Comparison of ENCODE assay signal across 24 cellular contexts in the genomic region with DNA sequence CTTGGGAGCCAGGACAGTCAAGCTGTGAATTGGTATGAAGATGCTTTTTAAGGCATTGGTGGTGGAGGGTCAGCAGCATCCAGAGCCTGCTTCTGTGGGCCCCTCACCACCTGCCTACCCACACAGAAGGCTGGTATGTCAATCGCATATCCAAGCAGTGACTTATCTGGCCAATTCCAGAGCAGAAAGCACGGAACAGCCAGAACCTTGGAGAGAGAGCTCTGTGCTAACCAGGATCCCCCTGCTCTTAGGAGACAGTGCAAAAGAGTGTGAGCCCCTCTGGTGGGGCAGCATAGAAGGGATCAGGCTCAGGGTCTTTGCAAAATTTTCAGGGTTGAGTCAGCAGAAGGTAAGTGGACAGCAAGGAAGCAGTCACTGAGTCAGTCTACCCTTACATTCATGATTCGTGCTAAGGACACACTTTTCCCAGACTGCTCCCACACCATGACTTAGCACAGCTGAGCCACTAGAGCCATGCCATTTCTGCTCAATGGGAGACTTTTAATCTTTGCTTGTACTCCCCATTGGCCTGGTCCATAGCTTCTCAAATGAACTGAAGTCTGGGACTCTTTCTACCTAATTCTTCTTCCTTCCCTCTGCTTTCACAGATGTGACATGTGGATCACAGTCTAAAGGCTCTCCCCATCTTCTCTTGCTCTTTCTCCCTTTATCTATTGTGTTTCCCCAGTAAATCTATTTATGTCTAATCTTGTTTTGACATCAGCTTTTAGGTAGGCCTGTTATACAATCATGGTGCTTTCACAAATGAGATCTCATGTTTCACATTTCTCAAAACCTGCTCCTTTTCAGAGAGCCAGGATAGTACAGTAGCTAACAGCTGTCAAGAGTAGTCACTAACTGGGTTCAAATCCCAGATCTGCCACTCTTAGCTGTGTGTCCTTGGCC. TPM values are rescaled to one million over a fixed set of nuclear protein-coding genes. Genes with fewer than 3 reads are reported as not detected.
"Had no signal": no experiment of that assay in that cellular context is flagged by ENCODE, and none has a peak within 500 bp of the region (broad histone marks: within the 10 kb centered on the region; RNA-seq: fewer than 3 reads in every experiment).

No MANE protein-coding gene starts in this region.

- H3K4me1 Mint-ChIP-seq: activated naive CD8-positive, alpha-beta T cell treated with anti-CD3 and anti-CD28 coated beads, Interleukin-2, amount 50 U/mL, for 24 hours had no signal

- ATAC-seq: activated naive CD8-positive, alpha-beta T cell treated with anti-CD3 and anti-CD28 coated beads, Interleukin-2, amount 50 U/mL, for 24 hours; esophagus mucosa had no signal

- H3K36me3 Mint-ChIP-seq: natural killer cell treated with Interleukin-12 subunit alpha and Interleukin-12 subunit beta and Interleukin-15 and Interleukin-18, amount 100 ng/mL, for 72 hours had no signal

- H3K27ac Mint-ChIP-seq: activated naive CD8-positive, alpha-beta T cell treated with anti-CD3 and anti-CD28 coated beads, Interleukin-2, amount 50 U/mL, for 24 hours; activated T-helper 1 cell treated with anti-CD3 and anti-CD28 coated beads, Interleukin-12 subunit alpha, Interleukin-12 subunit beta, Interleukin-2, Interleukin-4 antibody, amounts not matched to agents 30 ng/mL and 10 ng/mL and 1 ng/mL, durations not matched to agents 14 hours and 24 hours and 36 hours; natural killer cell treated with Interleukin-12 subunit alpha and Interleukin-12 subunit beta and Interleukin-15 and Interleukin-18, amount 100 ng/mL, for 72 hours had no signal

- H3K36me3 ChIP-seq: breast epithelium, right atrium auricular region, tibial nerve had no signal

- H3K9me3 Mint-ChIP-seq: activated naive CD8-positive, alpha-beta T cell treated with anti-CD3 and anti-CD28 coated beads, Interleukin-2, amount 50 U/mL, for 24 hours; activated T-helper 1 cell treated with anti-CD3 and anti-CD28 coated beads, Interleukin-12 subunit alpha, Interleukin-12 subunit beta, Interleukin-2, Interleukin-4 antibody, amounts not matched to agents 30 ng/mL and 10 ng/mL and 1 ng/mL, durations not matched to agents 14 hours and 24 hours and 36 hours; natural killer cell treated with Interleukin-12 subunit alpha and Interleukin-12 subunit beta and Interleukin-15 and Interleukin-18, amount 100 ng/mL, for 72 hours had no signal

- H3K4me3 Mint-ChIP-seq: activated naive CD8-positive, alpha-beta T cell treated with anti-CD3 and anti-CD28 coated beads, Interleukin-2, amount 50 U/mL, for 24 hours; activated T-helper 1 cell treated with anti-CD3 and anti-CD28 coated beads, Interleukin-12 subunit alpha, Interleukin-12 subunit beta, Interleukin-2, Interleukin-4 antibody, amounts not matched to agents 30 ng/mL and 10 ng/mL and 1 ng/mL, durations not matched to agents 14 hours and 24 hours and 36 hours; natural killer cell treated with Interleukin-12 subunit alpha and Interleukin-12 subunit beta and Interleukin-15 and Interleukin-18, amount 100 ng/mL, for 72 hours had no signal

- H3K27ac ChIP-seq: breast epithelium, dorsolateral prefrontal cortex, right atrium auricular region, skin epidermis, tibial nerve had no signal

- H3K27me3 ChIP-seq: right atrium auricular region had no signal

- H3K4me3 ChIP-seq: breast epithelium, dorsolateral prefrontal cortex, right atrium auricular region, skin epidermis, tibial nerve had no signal

- DNase-seq: activated CD4-positive, CD25-positive, alpha-beta regulatory T cell treated with anti-CD3 and anti-CD28 coated beads, Interleukin-2, amount 50 U/mL, for 72 hours; activated naive CD4-positive, alpha-beta T cell; activated naive CD8-positive, alpha-beta T cell treated with anti-CD3 and anti-CD28 coated beads, Interleukin-2, amount 50 U/mL, for 24 hours; aorta; dorsolateral prefrontal cortex; glutamatergic neuron; hypothalamus; mesendoderm; nucleus accumbens; stimulated activated CD4-positive, alpha-beta T cell treated with anti-CD3 and anti-CD28 coated beads, Interleukin-15, amount 100 ng/mL, for 24 hours; stimulated activated CD4-positive, alpha-beta T cell treated with anti-CD3 and anti-CD28 coated beads, Interleukin-4, amount 100 ng/mL, for 24 hours; stimulated activated naive CD4-positive, alpha-beta T cell; substantia nigra; T-helper 9 cell had no signal

- H3K9me3 ChIP-seq: breast epithelium, right atrium auricular region, tibial nerve had no signal

- H3K4me1 ChIP-seq: breast epithelium, right atrium auricular region, tibial nerve had no signal

RNA-seq across cellular contexts. Expression of gene TMEM31, which starts 44.3 kb away (rescaled TPM):
- total RNA-seq: activated T-helper 1 cell treated with anti-CD3 and anti-CD28 coated beads, Interleukin-12 subunit alpha, Interleukin-12 subunit beta, Interleukin-2, Interleukin-4 antibody, amounts not matched to agents 30 ng/mL and 10 ng/mL and 1 ng/mL, durations not matched to agents 14 hours and 24 hours and 36 hours; aorta; breast epithelium; esophagus mucosa; kidney epithelial cell; liver; natural killer cell treated with Interleukin-12 subunit alpha and Interleukin-12 subunit beta and Interleukin-15 and Interleukin-18, amount 100 ng/mL, for 72 hours; posterior vena cava; right atrium auricular region had no signal
- polyA plus RNA-seq: aorta, liver had no signal
